Comparison of ENCODE assay signal across 13 cellular contexts in the genomic region with DNA sequence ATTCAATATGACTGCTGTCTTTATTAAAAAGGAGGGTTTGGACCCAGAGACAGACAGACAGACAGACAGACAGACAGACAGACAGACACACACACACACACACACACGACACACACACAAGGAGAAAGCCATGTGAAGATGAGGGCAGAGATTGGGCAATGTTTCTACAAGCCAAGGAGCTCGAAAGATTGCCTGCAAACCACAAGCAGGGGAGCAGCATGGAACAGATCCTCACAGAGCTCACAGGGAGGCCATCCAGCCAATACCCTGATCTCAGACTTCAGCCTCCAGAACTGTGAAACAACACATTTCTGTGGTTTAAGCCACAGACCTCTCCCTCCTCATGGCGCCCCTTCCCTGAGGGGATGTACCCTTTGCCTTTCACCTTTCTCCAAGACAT. TPM values are rescaled to one million over a fixed set of nuclear protein-coding genes. Genes with fewer than 3 reads are reported as not detected.
DNase-seq lines count a peak whose midpoint lies in the region; TF ChIP-seq lines count a peak whose summit lies in the region.
"Had no signal": no experiment of that assay in that cellular context is flagged by ENCODE, and none has a peak within 500 bp of the region (broad histone marks: within the 10 kb centered on the region; RNA-seq: fewer than 3 reads in every experiment).

No MANE protein-coding gene starts in this region.

- H3K27me3 Mint-ChIP-seq in endodermal cell (ENCODE audit: insufficient read depth): no peaks in the 10 kb centered on the region
- H3K27me3 Mint-ChIP-seq: activated naive CD4-positive, alpha-beta T cell treated with anti-CD3 and anti-CD28 coated beads, Interleukin-2, amount 50 U/mL, for 24 hours had no signal

- H3K9ac ChIP-seq in endodermal cell (ENCODE audit: extremely low read depth, low read length, poor library complexity, severe bottlenecking): no peak overlapping the region

- H3K27ac ChIP-seq in esophagus squamous epithelium: peak overlapping the region in 3 of 4 donors; percentile 32 to 74 (median 37)
- H3K27ac ChIP-seq in endodermal cell (ENCODE audit: low read depth, low read length): no peak overlapping the region
- H3K27ac ChIP-seq in suprapubic skin: no peak overlapping the region

- no peaks in the 10 kb centered on the region for H3K27me3 ChIP-seq in esophagus squamous epithelium
- H3K27me3 ChIP-seq in endodermal cell (ENCODE audit: control insufficient read depth, insufficient read depth, low read length, poor library complexity, severe bottlenecking): no peaks in the 10 kb centered on the region
- H3K27me3 ChIP-seq in suprapubic skin: no peaks in the 10 kb centered on the region

- DNase-seq in ELR (ENCODE audit: low read depth) (peak; percentile 29), OCI-M1 (lab: John Stamatoyannopoulos, UW) (peak; percentile 69), esophagus squamous epithelium (lab: John Stamatoyannopoulos, UW) (no peak), skeletal muscle cell (ENCODE audit: low read depth) (peak; percentile 99), endodermal cell (no peak), NCI-H2029 (lab: John Stamatoyannopoulos, UW) (no peak), suprapubic skin (ENCODE audit: low spot score in 2 of 2) (no peak)
- no peak for DNase-seq in effector CD4-positive, alpha-beta T cell
- DNase-seq: activated CD4-positive, alpha-beta T cell treated with anti-CD3 and anti-CD28 coated beads for 48 hours; NCI-H1694; RPMI8226; spleen had no signal

- H3K4me1 ChIP-seq in esophagus squamous epithelium: peaks cover 0 to 5% (median 3%) of the 10 kb centered on the region in 3 donors
- H3K4me1 ChIP-seq in endodermal cell (ENCODE audit: control insufficient read depth, insufficient read depth, low read length): no peaks in the 10 kb centered on the region
- H3K4me1 ChIP-seq in suprapubic skin: no peaks in the 10 kb centered on the region

- WGBS in esophagus squamous epithelium, 2 donors: 54 to 55% methylated on average over 3 of the region's 3 CpGs
- 86 to 92% methylated on average over 1 to 2 of the region's 3 CpGs for WGBS in endodermal cell (ENCODE audit: insufficient coverage in 1 of 2, insufficient read length in 1 of 2), 2 experiments
- 76% methylated on average over 3 of the region's 3 CpGs for WGBS in suprapubic skin

- TF ChIP-seq POLR2A in esophagus squamous epithelium (IDR thresholded peaks at IDR 0.05) (no peak), suprapubic skin (IDR thresholded peaks at IDR 0.05) (no peak)

- intact Hi-C loops in esophagus squamous epithelium (cut with DNase I): no loop called here

- H3K9me3 Mint-ChIP-seq in endodermal cell: peaks cover 14% of the 10 kb centered on the region

- no peak for TF ChIP-seq CTCF in esophagus squamous epithelium (IDR thresholded peaks at IDR 0.05)
- TF ChIP-seq CTCF in endodermal cell (conservative IDR thresholded peaks at IDR 0.05): no peak
- TF ChIP-seq CTCF in suprapubic skin (IDR thresholded peaks at IDR 0.05): no peak

- H3K36me3 ChIP-seq in esophagus squamous epithelium (no peaks in the 10 kb centered on the region), endodermal cell (ENCODE audit: control insufficient read depth, insufficient read depth, low read length) (no peaks in the 10 kb centered on the region), suprapubic skin (no peaks in the 10 kb centered on the region)
- H3K36me3 ChIP-seq: spleen had no signal

- H3K4me1 Mint-ChIP-seq in endodermal cell: peaks cover 5% of the 10 kb centered on the region

- no peak for TF ChIP-seq EP300 in suprapubic skin (IDR thresholded peaks at IDR 0.05)

- H3K9me3 ChIP-seq in esophagus squamous epithelium: no peaks in the 10 kb centered on the region
- no peaks in the 10 kb centered on the region for H3K9me3 ChIP-seq in endodermal cell (ENCODE audit: control insufficient read depth, low read length)
- no peaks in the 10 kb centered on the region for H3K9me3 ChIP-seq in suprapubic skin
- H3K9me3 ChIP-seq: spleen had no signal

- H3K36me3 Mint-ChIP-seq in endodermal cell (ENCODE audit: low read depth): no peaks in the 10 kb centered on the region

- H3K27ac Mint-ChIP-seq in endodermal cell: no peak overlapping the region
- H3K27ac Mint-ChIP-seq: activated naive CD4-positive, alpha-beta T cell treated with anti-CD3 and anti-CD28 coated beads, Interleukin-2, amount 50 U/mL, for 24 hours had no signal

- no peak overlapping the region for H3K4me3 Mint-ChIP-seq in endodermal cell
- H3K4me3 Mint-ChIP-seq: activated naive CD4-positive, alpha-beta T cell treated with anti-CD3 and anti-CD28 coated beads, Interleukin-2, amount 50 U/mL, for 24 hours had no signal

- H3K4me3 ChIP-seq in esophagus squamous epithelium (no peak overlapping the region), skeletal muscle cell (ENCODE audit: low read depth, low read length) (no peak overlapping the region), endodermal cell (ENCODE audit: low read length) (no peak overlapping the region), suprapubic skin (no peak overlapping the region)
- H3K4me3 ChIP-seq: spleen had no signal

RNA-seq across cellular contexts. Expression of a gene that starts 35.8 kb away (rescaled TPM):
- total RNA-seq in esophagus squamous epithelium (10 to 100 TPM; 31.0 to 49.3 (median 35.3) TPM), endodermal cell (10 to 100 TPM; 24.1 to 26.0 TPM), suprapubic skin (10 to 100 TPM; 38.0 to 78.0 (median 63.2) TPM)
- 18.6 TPM for polyA plus RNA-seq in endodermal cell (2013, experiment 1 of 2)
- 18.1 TPM for polyA plus RNA-seq in endodermal cell (2013, experiment 2 of 2)

Comparison
In these comparisons a context has a peak if more than half of its experiments do, and no peak if none do; other contexts are left out.
1. DNase-seq: peak in ELR (single experiment), OCI-M1 (single experiment) and skeletal muscle cell (single experiment); none in esophagus squamous epithelium (single experiment), endodermal cell (single experiment), NCI-H2029 (single experiment), effector CD4-positive, alpha-beta T cell (single experiment) and suprapubic skin (0 of 2).
2. H3K27ac ChIP-seq: peak in esophagus squamous epithelium (3 of 4); none in endodermal cell (single experiment) and suprapubic skin (single experiment).